Comparison of ENCODE assay signal across 8 cellular contexts in the genomic region with DNA sequence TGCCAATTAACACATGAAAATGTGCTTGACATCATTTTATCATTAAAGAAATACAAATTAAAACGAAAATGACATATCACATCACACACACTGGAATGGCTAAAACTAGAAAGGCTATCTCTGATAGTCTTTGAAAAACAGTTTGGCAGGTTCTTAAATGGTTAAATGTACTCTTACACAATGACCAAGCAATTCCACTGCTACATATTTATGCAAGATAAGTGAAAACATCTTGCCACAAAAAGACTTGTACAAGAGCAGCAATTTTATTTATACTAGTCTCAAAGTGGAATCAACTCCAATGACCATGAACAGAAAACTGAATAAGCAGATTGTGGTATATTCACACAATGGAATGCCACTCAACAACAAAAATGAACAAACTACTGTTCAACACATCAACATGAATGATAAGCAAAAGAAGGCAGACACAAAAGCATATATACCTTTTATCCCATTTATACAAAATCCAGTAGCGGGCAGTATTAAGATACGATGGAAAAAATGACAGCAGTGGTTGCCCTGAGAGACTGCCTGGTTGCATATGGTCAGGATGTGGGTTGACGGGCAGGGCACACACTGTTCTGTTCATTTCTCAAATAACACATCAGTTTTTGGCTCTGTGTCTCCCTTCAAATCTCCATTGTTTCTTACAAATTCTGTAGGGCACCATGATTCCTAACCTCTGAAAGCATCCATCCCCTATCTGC. TPM values are rescaled to one million over a fixed set of nuclear protein-coding genes. Genes with fewer than 3 reads are reported as not detected.
DNase-seq lines count a peak whose midpoint lies in the region; ATAC-seq and TF ChIP-seq lines count a peak whose summit lies in the region.

No MANE protein-coding gene starts in this region.

- H3K4me1 Mint-ChIP-seq in activated naive CD4-positive, alpha-beta T cell treated with anti-CD3 and anti-CD28 coated beads, Interleukin-2, amount 10 ng/mL, durations not matched to agents 7 days and 5 days: peaks cover 58% of the 10 kb centered on the region

- ATAC-seq in HG03565 (IDR thresholded peaks at IDR 0.05; ENCODE audit: unreplicated experiment) (peak; percentile 47), left colon (no peak)

- peak; percentile 8 for TF ChIP-seq POLR2A in GM19099 (IDR thresholded peaks at IDR 0.05; ENCODE audit: extremely low read depth, insufficient read length, low read depth)

- intact Hi-C loops in left colon (cut with DNase I, micrococcal nuclease): no loop called here

- CTCF ChIA-PET in activated naive CD4-positive, alpha-beta T cell treated with anti-CD3 and anti-CD28 coated beads, Interleukin-2, amount 10 ng/mL, durations not matched to agents 7 days and 5 days (lab: Charles Lee): no interaction called here

- H3K36me3 Mint-ChIP-seq in activated naive CD4-positive, alpha-beta T cell treated with anti-CD3 and anti-CD28 coated beads, Interleukin-2, amount 10 ng/mL, durations not matched to agents 7 days and 5 days: peaks cover 77% of the 10 kb centered on the region

- DNase-seq in activated naive CD4-positive, alpha-beta T cell treated with anti-CD3 and anti-CD28 coated beads, Interleukin-2, amount 10 ng/mL, durations not matched to agents 7 days and 5 days: peak; percentile 65
- DNase-seq in myocyte (ENCODE audit: low read depth) (peak; percentile 19), NOMO-1 (lab: John Stamatoyannopoulos, UW; ENCODE audit: unreplicated experiment in 2 of 2) (no peak), NCI-H1092 treated with DMSO at 0.1 percent for 48 hours (lab: John Stamatoyannopoulos, UW) (no peak), HK-2 (ENCODE audit: unreplicated experiment) (no peak), left colon (no peak)

- H3K27ac Mint-ChIP-seq in activated naive CD4-positive, alpha-beta T cell treated with anti-CD3 and anti-CD28 coated beads, Interleukin-2, amount 10 ng/mL, durations not matched to agents 7 days and 5 days: peak overlapping the region; percentile 87

- H3K27me3 Mint-ChIP-seq in activated naive CD4-positive, alpha-beta T cell treated with anti-CD3 and anti-CD28 coated beads, Interleukin-2, amount 10 ng/mL, durations not matched to agents 7 days and 5 days: no peaks in the 10 kb centered on the region

- peak overlapping the region; percentile 25 for H3K4me3 Mint-ChIP-seq in activated naive CD4-positive, alpha-beta T cell treated with anti-CD3 and anti-CD28 coated beads, Interleukin-2, amount 10 ng/mL, durations not matched to agents 7 days and 5 days

- peaks cover 2% of the 10 kb centered on the region for H3K9me3 Mint-ChIP-seq in activated naive CD4-positive, alpha-beta T cell treated with anti-CD3 and anti-CD28 coated beads, Interleukin-2, amount 10 ng/mL, durations not matched to agents 7 days and 5 days

RNA-seq across cellular contexts. Expression of a gene that starts 25.3 kb away (rescaled TPM):
- total RNA-seq in myocyte (55.3 and 92.6 TPM in 2 replicates), left colon (10 to 100 TPM; 65.5 to 69.3 TPM)
- polyA plus RNA-seq in myocyte (2012): 31.1 TPM

Comparison
In these comparisons a context has a peak if more than half of its experiments do, and no peak if none do; other contexts are left out.
1. DNase-seq: peak in activated naive CD4-positive, alpha-beta T cell treated with anti-CD3 and anti-CD28 coated beads, Interleukin-2, amount 10 ng/mL, durations not matched to agents 7 days and 5 days (single experiment) and myocyte (single experiment); none in NOMO-1 (0 of 2), NCI-H1092 treated with DMSO at 0.1 percent for 48 hours (single experiment), HK-2 (single experiment) and left colon (0 of 2).